Comparison of ENCODE assay signal across 8 cellular contexts in genomic region chr12:12983420-12984035, GRCh38. TPM values are rescaled to one million over a fixed set of nuclear protein-coding genes. Genes with fewer than 3 reads are reported as not detected.
A peak's percentile ranks its signal among the peaks of the same experiment; 100 is the strongest.
DNase-seq lines count a peak whose midpoint lies in the region; ATAC-seq and TF ChIP-seq lines count a peak whose summit lies in the region.
"Had no signal": no experiment of that assay in that cellular context is flagged by ENCODE, and none has a peak within 500 bp of the region (broad histone marks: within the 10 kb centered on the region; RNA-seq: fewer than 3 reads in every experiment).

No MANE protein-coding gene starts in this region.

- H3K4me1 ChIP-seq in right cardiac atrium (ENCODE audit: control insufficient read depth, insufficient read depth, low read length), result peaks cover 7% of the 10 kb centered on the region

- H3K9me3 ChIP-seq in right cardiac atrium (ENCODE audit: control insufficient read depth, low read length), result no peaks in the 10 kb centered on the region

- H3K4me3 ChIP-seq in right cardiac atrium (ENCODE audit: low read length), result no peak overlapping the region

- intact Hi-C loops in right cardiac atrium (cut with DNase I), result loop anchor here (5.0 to 10.0 kb wide), 3 partner anchors 66 to 241 kb away; no protein-coding TSS in a partner anchor

- peak; percentile 86 for TF ChIP-seq CTCF in LNCAP (IDR thresholded peaks at IDR 0.05)

- peak; percentile 72 for DNase-seq in ELR (ENCODE audit: low read depth)
- DNase-seq in amniotic stem cell (lab: John Stamatoyannopoulos, UW), result peak; percentile 52
- DNase-seq in right cardiac atrium, result no peak
- DNase-seq in stromal cell of bone marrow (ENCODE audit: low read depth), result peak; percentile 67
- no peak for DNase-seq in NCI-H128 (lab: John Stamatoyannopoulos, UW; ENCODE audit: unreplicated experiment)
- DNase-seq: activated B cell treated with CpG ODN at 0.5 μM for 24 hours had no signal

- 44% methylated on average over 9 of the region's 9 CpGs for WGBS in right cardiac atrium

- H3K27ac ChIP-seq in right cardiac atrium (ENCODE audit: low read length), result no peak overlapping the region

- no peaks in the 10 kb centered on the region for H3K27me3 ChIP-seq in right cardiac atrium (ENCODE audit: control insufficient read depth, insufficient read depth)

- ATAC-seq in right cardiac atrium, result peak; percentile 62 to 75
- ATAC-seq in HG02623 (IDR thresholded peaks at IDR 0.05; ENCODE audit: unreplicated experiment), result no peak

RNA-seq across cellular contexts. Expression of gene HEBP1, which starts 16.5 kb away (rescaled TPM):
- 10 to 100 TPM; 54.4 to 81.0 (median 70.2) TPM for total RNA-seq in right cardiac atrium
- 65.7 TPM for polyA plus RNA-seq in right cardiac atrium

RNA-seq across cellular contexts. Expression of gene GPRC5D, which starts 31.6 kb away (rescaled TPM):
- total RNA-seq in right cardiac atrium, result not detected
- polyA plus RNA-seq in right cardiac atrium, result not detected

Comparison
In these comparisons a context has a peak if more than half of its experiments do, and no peak if none do; other contexts are left out.
1. DNase-seq: peak in ELR (single experiment), amniotic stem cell (single experiment) and stromal cell of bone marrow (single experiment); none in right cardiac atrium (0 of 3) and NCI-H128 (single experiment).